In genomic region chr12:65536876-65537661, GRCh38 we compare ENCODE assay signal across 9 cellular contexts.
DNase-seq lines count a peak whose midpoint lies in the region; ATAC-seq and TF ChIP-seq lines count a peak whose summit lies in the region.
"Had no signal": no experiment of that assay in that cellular context is flagged by ENCODE, and none has a peak within 500 bp of the region (broad histone marks: within the 10 kb centered on the region; RNA-seq: fewer than 3 reads in every experiment).

No MANE protein-coding gene starts in this region.

- H3K4me3 ChIP-seq in fibroblast of pulmonary artery (replicated peaks; ENCODE audit: low read depth, low read length) (no peak overlapping the region), psoas muscle (no peak overlapping the region), stomach (no peak overlapping the region)
- H3K4me3 ChIP-seq: dorsolateral prefrontal cortex had no signal

- peak; percentile 23 to 64 (median 42) for ATAC-seq in psoas muscle
- ATAC-seq in GM19395 (IDR thresholded peaks at IDR 0.05; ENCODE audit: unreplicated experiment) = no peak

- TF ChIP-seq EP300 in stomach (IDR thresholded peaks at IDR 0.05) = no peak

- DNase-seq in G401 (ENCODE audit: low spot score) (peak; percentile 81), RKO (ENCODE audit: low spot score) (peak; percentile 59), fibroblast of pulmonary artery (ENCODE audit: low read depth) (peak; percentile 100), psoas muscle (no peak), DMS79 (lab: John Stamatoyannopoulos, UW) (no peak), NCI-H2196 treated with DMSO at 0.1 percent for 48 hours (lab: John Stamatoyannopoulos, UW; ENCODE audit: unreplicated experiment) (no peak), stomach (no peak)
- DNase-seq: dorsolateral prefrontal cortex had no signal

- TF ChIP-seq CTCF in fibroblast of pulmonary artery (IDR thresholded peaks at IDR 0.05; ENCODE audit: low read length, missing control alignments) (no peak), psoas muscle (IDR thresholded peaks at IDR 0.05) (no peak), stomach (IDR thresholded peaks at IDR 0.05) (no peak)

- H3K36me3 ChIP-seq in psoas muscle (ENCODE audit: insufficient read depth in 1 of 2, low read depth in 1 of 2) = no peaks in the 10 kb centered on the region
- no peaks in the 10 kb centered on the region for H3K36me3 ChIP-seq in stomach

- TF ChIP-seq POLR2A in stomach (IDR thresholded peaks at IDR 0.05) = no peak

- no peaks in the 10 kb centered on the region for H3K4me1 ChIP-seq in psoas muscle
- H3K4me1 ChIP-seq in stomach = peaks cover 0 to 6% (median 0%) of the 10 kb centered on the region in 4 donors

- H3K27ac ChIP-seq in psoas muscle (no peak overlapping the region), stomach (no peak overlapping the region)
- H3K27ac ChIP-seq: dorsolateral prefrontal cortex had no signal

- in situ Hi-C loops in G401 (cut with HindIII; ENCODE audit: low sequenced_read_pairs) = no loop called here

- H3K27me3 ChIP-seq in psoas muscle (ENCODE audit: insufficient read depth in 3 of 3, low read length in 2 of 3) (no peaks in the 10 kb centered on the region), stomach (no peaks in the 10 kb centered on the region)

- WGBS in psoas muscle, 3 donors = 34 to 44% (median 37%) methylated on average over 6 of the region's 6 CpGs
- 42 to 56% (median 48%) methylated on average over 6 of the region's 6 CpGs for WGBS in stomach, 5 donors

- H3K9me3 ChIP-seq in psoas muscle (peaks cover 14% of the 10 kb centered on the region), stomach (peaks cover 4 to 33% (median 23%) of the 10 kb centered on the region in 4 donors)

- intact Hi-C loops in psoas muscle (cut with DNase I) (no loop called here), stomach (cut with DNase I; ENCODE audit: low total_unique reads) (no loop called here)

Comparison
In these comparisons a context has a peak if more than half of its experiments do, and no peak if none do; other contexts are left out.
1. DNase-seq: peak in G401 (single experiment), RKO (single experiment) and fibroblast of pulmonary artery (single experiment); none in psoas muscle (0 of 2), DMS79 (single experiment), NCI-H2196 treated with DMSO at 0.1 percent for 48 hours (single experiment) and stomach (single experiment).